ENCODE assay signal across 17 cellular contexts in the genomic region with DNA sequence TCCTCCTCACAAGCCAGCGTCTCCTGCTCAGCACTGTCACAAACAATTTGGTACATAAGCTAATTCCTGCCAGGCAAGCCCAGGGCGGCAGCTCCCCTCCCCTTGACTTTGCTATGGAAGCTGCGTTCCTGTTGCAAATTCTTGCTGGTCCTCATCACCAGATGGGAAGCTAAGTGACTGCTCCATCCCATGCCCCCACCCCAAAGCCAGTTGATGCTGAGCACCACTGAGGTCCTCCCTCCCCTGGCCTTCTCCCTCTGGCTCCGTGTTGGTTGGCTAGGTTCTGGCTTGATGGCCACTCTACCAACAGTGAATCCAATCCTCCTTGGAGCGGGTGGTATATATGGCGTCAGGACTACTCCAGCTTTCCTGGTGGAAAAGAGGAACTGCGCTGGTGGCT. TPM values are rescaled to one million over a fixed set of nuclear protein-coding genes. Genes with fewer than 3 reads are reported as not detected.
DNase-seq lines count a peak whose midpoint lies in the region; ATAC-seq, FAIRE-seq and TF ChIP-seq lines count a peak whose summit lies in the region.
"Had no signal": no experiment of that assay in that cellular context is flagged by ENCODE, and none has a peak within 500 bp of the region (broad histone marks: within the 10 kb centered on the region; RNA-seq: fewer than 3 reads in every experiment).

No MANE protein-coding gene starts in this region.

- no peak overlapping the region for H3K27ac ChIP-seq in CD8-positive, alpha-beta T cell (ENCODE audit: low read depth, low read length)
- H3K27ac ChIP-seq in dorsolateral prefrontal cortex, result peak overlapping the region in 57 of 59 donors; percentile 4 to 89 (median 78)
- H3K27ac ChIP-seq in skeletal muscle tissue (ENCODE audit: low read depth, low read length), result peak overlapping the region; percentile 12
- H3K27ac ChIP-seq: A549, GM23248, PC-9 had no signal

- POLR2A ChIA-PET in CD8-positive, alpha-beta T cell (lab: Charles Lee), result no interaction called here
- POLR2A ChIA-PET in WTC11 (lab: Charles Lee), result interaction anchor here (0.6 to 0.7 kb wide), 2 partner anchors 10 to 188 kb away, joined by 3 read pairs; no protein-coding TSS in a partner anchor

- no peaks in the 10 kb centered on the region for H3K4me1 Mint-ChIP-seq in CD8-positive, alpha-beta T cell (ENCODE audit: low read depth)
- peaks cover 40% of the 10 kb centered on the region for H3K4me1 Mint-ChIP-seq in WTC11

- H3K27ac Mint-ChIP-seq in CD8-positive, alpha-beta T cell, result peak overlapping the region; percentile 27
- peak overlapping the region; percentile 84 for H3K27ac Mint-ChIP-seq in WTC11

- peaks cover 36% of the 10 kb centered on the region for H3K36me3 Mint-ChIP-seq in CD8-positive, alpha-beta T cell
- H3K36me3 Mint-ChIP-seq in WTC11, result peaks cover 16% of the 10 kb centered on the region

- no peaks in the 10 kb centered on the region for H3K9me3 Mint-ChIP-seq in CD8-positive, alpha-beta T cell
- no peaks in the 10 kb centered on the region for H3K9me3 Mint-ChIP-seq in WTC11

- ATAC-seq in CD8-positive, alpha-beta T cell, result no peak
- ATAC-seq in WTC11 (no peak), HG03565 (IDR thresholded peaks at IDR 0.05; ENCODE audit: unreplicated experiment) (no peak)
- ATAC-seq: A549, HepG2 had no signal

- CTCF ChIA-PET in CD8-positive, alpha-beta T cell (lab: Charles Lee), result interaction anchor here (0.8 to 1.2 kb wide), 3 partner anchors 15 to 112 kb away, joined by 3 to 6 read pairs (median 4); no protein-coding TSS in a partner anchor
- CTCF ChIA-PET in WTC11 (lab: Charles Lee), result interaction anchor here (0.7 to 3.4 kb wide), 12 partner anchors 9 to 124 kb away, joined by 3 to 25 read pairs (median 4); no protein-coding TSS in a partner anchor

- TF ChIP-seq CTCF in CD8-positive, alpha-beta T cell (IDR thresholded peaks at IDR 0.05), result no peak
- TF ChIP-seq CTCF in WTC11 (IDR thresholded peaks at IDR 0.05), result no peak
- no peak for TF ChIP-seq CTCF in dorsolateral prefrontal cortex (IDR thresholded peaks at IDR 0.05 in 54 of 56, conservative IDR thresholded peaks at IDR 0.05 in 2 of 56; ENCODE audit: low read depth in 1 of 56, partially characterized antibody in 56 of 56)

- intact Hi-C loops in CD8-positive, alpha-beta T cell (cut with DNase I, micrococcal nuclease), result no loop called here
- intact Hi-C loops in dorsolateral prefrontal cortex (cut with DNase I), result no loop called here

- H3K4me1 ChIP-seq in CD8-positive, alpha-beta T cell (ENCODE audit: insufficient read depth, low read length), result no peaks in the 10 kb centered on the region
- H3K4me1 ChIP-seq in skeletal muscle tissue (ENCODE audit: control insufficient read depth in 3 of 3, insufficient read depth in 3 of 3, low read length in 3 of 3), result peaks cover 30 to 57% (median 53%) of the 10 kb centered on the region in 3 donors
- H3K4me1 ChIP-seq: A549 had no signal

- no peaks in the 10 kb centered on the region for H3K27me3 ChIP-seq in CD8-positive, alpha-beta T cell (ENCODE audit: insufficient read depth, low read length)
- H3K27me3 ChIP-seq in dorsolateral prefrontal cortex (no peaks in the 10 kb centered on the region), skeletal muscle tissue (ENCODE audit: control insufficient read depth in 3 of 3, insufficient read depth in 3 of 3, low read length in 3 of 3) (no peaks in the 10 kb centered on the region)

- H3K4me3 ChIP-seq in CD8-positive, alpha-beta T cell (ENCODE audit: low read depth, low read length), result no peak overlapping the region
- H3K4me3 ChIP-seq in dorsolateral prefrontal cortex (no peak overlapping the region), skeletal muscle tissue (ENCODE audit: low read length in 3 of 3) (no peak overlapping the region)
- H3K4me3 ChIP-seq: A549, GM23248, PC-9 had no signal

- no peak for DNase-seq in CD8-positive, alpha-beta T cell
- no peak for DNase-seq in WTC11 (ENCODE audit: low spot score)
- no peak for DNase-seq in dorsolateral prefrontal cortex
- DNase-seq in NCI-H146 (lab: John Stamatoyannopoulos, UW), result no peak
- no peak for DNase-seq in frontal cortex (ENCODE audit: low spot score in 2 of 2)
- DNase-seq: DND-41, GM23248, NCI-H1092 treated with DMSO at 0.1 percent for 48 hours, NCI-H1694, NCI-H510A treated with DMSO at 0.1 percent for 48 hours, PC-9 had no signal

- no peak overlapping the region for H3K4me3 Mint-ChIP-seq in CD8-positive, alpha-beta T cell
- H3K4me3 Mint-ChIP-seq in WTC11, result no peak overlapping the region

- H3K27me3 Mint-ChIP-seq in CD8-positive, alpha-beta T cell (ENCODE audit: low read depth), result no peaks in the 10 kb centered on the region
- H3K27me3 Mint-ChIP-seq in WTC11 (ENCODE audit: low read depth), result no peaks in the 10 kb centered on the region

- H3K9ac ChIP-seq in skeletal muscle tissue (ENCODE audit: low read depth in 1 of 3, low read length in 3 of 3), result no peak overlapping the region
- H3K9ac ChIP-seq: GM23248 had no signal

- H3K9me3 ChIP-seq in CD8-positive, alpha-beta T cell (ENCODE audit: low read length), result no peaks in the 10 kb centered on the region
- H3K9me3 ChIP-seq in skeletal muscle tissue (ENCODE audit: control insufficient read depth in 3 of 3, low read length in 3 of 3), result no peaks in the 10 kb centered on the region
- H3K9me3 ChIP-seq: A549 had no signal

- peaks cover 11% of the 10 kb centered on the region for H3K36me3 ChIP-seq in CD8-positive, alpha-beta T cell (ENCODE audit: insufficient read depth, low read length)
- peaks cover 66 to 74% (median 71%) of the 10 kb centered on the region in 3 donors for H3K36me3 ChIP-seq in skeletal muscle tissue (ENCODE audit: control insufficient read depth in 3 of 3, insufficient read depth in 3 of 3, low read length in 3 of 3)

- no peak for FAIRE-seq in frontal cortex (lab: Jason Lieb, UNC)
- FAIRE-seq: A549, G401.6, HepG2 had no signal

TF ChIP-seq in WTC11, 78 proteins besides CTCF, POLR2A, EP300 and RAD21 (continues in another document):
- TF ChIP-seq ZNF219 (CRISPR knock-in tag; IDR thresholded peaks at IDR 0.05; ENCODE audit: borderline replicate concordance), result no peak
- TF ChIP-seq ETV6 (CRISPR knock-in tag; IDR thresholded peaks at IDR 0.05), result no peak
- TF ChIP-seq, protein P1, sequence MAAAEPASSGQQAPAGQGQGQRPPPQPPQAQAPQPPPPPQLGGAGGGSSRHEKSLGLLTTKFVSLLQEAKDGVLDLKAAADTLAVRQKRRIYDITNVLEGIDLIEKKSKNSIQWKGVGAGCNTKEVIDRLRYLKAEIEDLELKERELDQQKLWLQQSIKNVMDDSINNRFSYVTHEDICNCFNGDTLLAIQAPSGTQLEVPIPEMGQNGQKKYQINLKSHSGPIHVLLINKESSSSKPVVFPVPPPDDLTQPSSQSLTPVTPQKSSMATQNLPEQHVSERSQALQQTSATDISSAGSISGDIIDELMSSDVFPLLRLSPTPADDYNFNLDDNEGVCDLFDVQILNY (CRISPR knock-in tag; IDR thresholded peaks at IDR 0.05), result no peak
- no peak for TF ChIP-seq ESRRA (CRISPR knock-in tag; IDR thresholded peaks at IDR 0.05; ENCODE audit: borderline replicate concordance)
- no peak for TF ChIP-seq SMAD3 (CRISPR knock-in tag; IDR thresholded peaks at IDR 0.05; ENCODE audit: borderline replicate concordance)
- TF ChIP-seq, protein P2, sequence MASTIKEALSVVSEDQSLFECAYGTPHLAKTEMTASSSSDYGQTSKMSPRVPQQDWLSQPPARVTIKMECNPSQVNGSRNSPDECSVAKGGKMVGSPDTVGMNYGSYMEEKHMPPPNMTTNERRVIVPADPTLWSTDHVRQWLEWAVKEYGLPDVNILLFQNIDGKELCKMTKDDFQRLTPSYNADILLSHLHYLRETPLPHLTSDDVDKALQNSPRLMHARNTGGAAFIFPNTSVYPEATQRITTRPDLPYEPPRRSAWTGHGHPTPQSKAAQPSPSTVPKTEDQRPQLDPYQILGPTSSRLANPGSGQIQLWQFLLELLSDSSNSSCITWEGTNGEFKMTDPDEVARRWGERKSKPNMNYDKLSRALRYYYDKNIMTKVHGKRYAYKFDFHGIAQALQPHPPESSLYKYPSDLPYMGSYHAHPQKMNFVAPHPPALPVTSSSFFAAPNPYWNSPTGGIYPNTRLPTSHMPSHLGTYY (CRISPR knock-in tag; IDR thresholded peaks at IDR 0.05), result no peak
- TF ChIP-seq, protein P3, sequence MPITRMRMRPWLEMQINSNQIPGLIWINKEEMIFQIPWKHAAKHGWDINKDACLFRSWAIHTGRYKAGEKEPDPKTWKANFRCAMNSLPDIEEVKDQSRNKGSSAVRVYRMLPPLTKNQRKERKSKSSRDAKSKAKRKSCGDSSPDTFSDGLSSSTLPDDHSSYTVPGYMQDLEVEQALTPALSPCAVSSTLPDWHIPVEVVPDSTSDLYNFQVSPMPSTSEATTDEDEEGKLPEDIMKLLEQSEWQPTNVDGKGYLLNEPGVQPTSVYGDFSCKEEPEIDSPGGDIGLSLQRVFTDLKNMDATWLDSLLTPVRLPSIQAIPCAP (CRISPR knock-in tag; IDR thresholded peaks at IDR 0.05), result no peak
- TF ChIP-seq, protein P4, sequence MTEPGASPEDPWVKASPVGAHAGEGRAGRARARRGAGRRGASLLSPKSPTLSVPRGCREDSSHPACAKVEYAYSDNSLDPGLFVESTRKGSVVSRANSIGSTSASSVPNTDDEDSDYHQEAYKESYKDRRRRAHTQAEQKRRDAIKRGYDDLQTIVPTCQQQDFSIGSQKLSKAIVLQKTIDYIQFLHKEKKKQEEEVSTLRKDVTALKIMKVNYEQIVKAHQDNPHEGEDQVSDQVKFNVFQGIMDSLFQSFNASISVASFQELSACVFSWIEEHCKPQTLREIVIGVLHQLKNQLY (CRISPR knock-in tag; IDR thresholded peaks at IDR 0.05), result no peak
- TF ChIP-seq GRHL2 (CRISPR knock-in tag; IDR thresholded peaks at IDR 0.05; ENCODE audit: insufficient replicate concordance, severe bottlenecking), result no peak
- TF ChIP-seq ZNF263 (CRISPR knock-in tag; IDR thresholded peaks at IDR 0.05; ENCODE audit: low read depth), result no peak

RNA-seq across cellular contexts. Expression of a gene that starts 34.4 kb away (rescaled TPM):
- 1 to 10 TPM; 5.6 to 6.0 TPM for total RNA-seq in CD8-positive, alpha-beta T cell
- 32.4 to 34.2 TPM (median 34.1 TPM) in 3 replicates for total RNA-seq in WTC11 (2021)
- 10 to 100 TPM in 67 of 120 experiments, 1 to 10 TPM in 53; 3.8 to 24.7 (median 10.6) TPM for total RNA-seq in dorsolateral prefrontal cortex
- total RNA-seq in skeletal muscle tissue, result 1.0 TPM
- total RNA-seq in frontal cortex, result 4.9 TPM
- total RNA-seq: GM23248, MCF 10A had no signal
